ENCODE assay signal across 12 cellular contexts in the genomic region with DNA sequence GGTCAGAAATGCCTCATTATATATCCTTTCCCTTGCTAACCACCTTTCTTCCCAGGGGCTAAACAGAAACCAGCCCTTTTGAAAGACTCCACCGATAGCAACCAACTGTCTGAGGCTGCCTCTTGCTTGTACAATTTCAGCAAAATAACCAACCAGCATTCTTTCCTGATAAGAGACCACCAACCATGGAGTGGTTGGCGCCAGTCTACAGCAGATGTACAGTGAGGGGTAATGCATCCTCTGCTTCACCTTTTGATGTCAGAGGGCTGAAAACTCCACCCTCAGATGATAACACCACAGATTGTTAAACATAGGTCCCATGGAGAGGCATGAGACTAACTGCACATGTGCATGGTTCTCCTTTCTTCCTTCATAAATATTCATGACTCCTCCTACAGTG. TPM values are rescaled to one million over a fixed set of nuclear protein-coding genes. Genes with fewer than 3 reads are reported as not detected.
"Had no signal": no experiment of that assay in that cellular context is flagged by ENCODE, and none has a peak within 500 bp of the region (broad histone marks: within the 10 kb centered on the region; RNA-seq: fewer than 3 reads in every experiment).

No MANE protein-coding gene starts in this region.

- H3K9ac ChIP-seq: GM23248 had no signal

- H3K36me3 Mint-ChIP-seq: IgD-negative memory B cell had no signal

- DNase-seq: GM23248, GOT3, H7, HFFc6, KG1 had no signal

- H3K4me3 ChIP-seq: GM23248, HAP-1, K562 had no signal

- H3K27ac Mint-ChIP-seq: HFFc6, IgD-negative memory B cell had no signal

- ATAC-seq: HCT116, HepG2, K562 had no signal

- H3K4me3 Mint-ChIP-seq: HFFc6, IgD-negative memory B cell had no signal

- H3K4me1 Mint-ChIP-seq: IgD-negative memory B cell had no signal

- H3K27ac ChIP-seq: GM23248, HL-60 had no signal

RNA-seq across cellular contexts. Expression of a gene that starts 48.5 kb away (rescaled TPM):
- total RNA-seq: GM23248, HepG2, HT1080 had no signal
- polyA plus RNA-seq: HepG2, IgD-negative memory B cell had no signal
